16 cellular contexts compared by ENCODE assay signal in the genomic region with DNA sequence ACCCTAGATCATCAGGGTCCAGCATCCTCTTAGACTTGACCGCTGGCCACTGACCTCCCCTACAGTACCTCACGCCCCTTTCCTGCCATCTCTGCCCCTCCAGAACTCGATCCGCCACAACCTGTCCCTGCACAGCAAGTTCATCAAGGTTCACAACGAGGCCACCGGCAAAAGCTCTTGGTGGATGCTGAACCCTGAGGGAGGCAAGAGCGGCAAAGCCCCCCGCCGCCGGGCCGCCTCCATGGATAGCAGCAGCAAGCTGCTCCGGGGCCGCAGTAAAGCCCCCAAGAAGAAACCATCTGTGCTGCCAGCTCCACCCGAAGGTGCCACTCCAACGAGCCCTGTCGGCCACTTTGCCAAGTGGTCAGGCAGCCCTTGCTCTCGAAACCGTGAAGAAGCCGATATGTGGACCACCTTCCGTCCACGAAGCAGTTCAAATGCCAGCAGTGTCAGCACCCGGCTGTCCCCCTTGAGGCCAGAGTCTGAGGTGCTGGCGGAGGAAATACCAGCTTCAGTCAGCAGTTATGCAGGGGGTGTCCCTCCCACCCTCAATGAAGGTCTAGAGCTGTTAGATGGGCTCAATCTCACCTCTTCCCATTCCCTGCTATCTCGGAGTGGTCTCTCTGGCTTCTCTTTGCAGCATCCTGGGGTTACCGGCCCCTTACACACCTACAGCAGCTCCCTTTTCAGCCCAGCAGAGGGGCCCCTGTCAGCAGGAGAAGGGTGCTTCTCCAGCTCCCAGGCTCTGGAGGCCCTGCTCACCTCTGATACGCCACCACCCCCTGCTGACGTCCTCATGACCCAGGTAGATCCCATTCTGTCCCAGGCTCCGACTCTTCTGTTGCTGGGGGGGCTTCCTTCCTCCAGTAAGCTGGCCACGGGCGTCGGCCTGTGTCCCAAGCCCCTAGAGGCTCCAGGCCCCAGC. TPM values are rescaled to one million over a fixed set of nuclear protein-coding genes. Genes with fewer than 3 reads are reported as not detected.
A peak's percentile ranks its signal among the peaks of the same experiment; 100 is the strongest.
DNase-seq lines count a peak whose midpoint lies in the region; ATAC-seq, FAIRE-seq and TF ChIP-seq lines count a peak whose summit lies in the region.
"Had no signal": no experiment of that assay in that cellular context is flagged by ENCODE, and none has a peak within 500 bp of the region (broad histone marks: within the 10 kb centered on the region; RNA-seq: fewer than 3 reads in every experiment).

No MANE protein-coding gene starts in this region.

- no peak overlapping the region for H3K9ac ChIP-seq in iPS-20b (ENCODE audit: low read depth, low read length)
- H3K9ac ChIP-seq: parathyroid adenoma had no signal

- BruUV-seq in Caco-2 (replicated peaks; lab: Mats Ljungman, UMichigan) = no TSS peak

- H3K4me3 ChIP-seq in Caco-2 (ENCODE audit: low read depth, low read length) (no peak overlapping the region), iPS-20b (ENCODE audit: low read length) (peak overlapping the region; percentile 56; the same call in 1 of the 2 replicates), pancreas (no peak overlapping the region)
- H3K4me3 ChIP-seq: heart right ventricle, lower lobe of right lung, SK-N-MC, stomach had no signal

- no peaks in the 10 kb centered on the region for H3K9me3 ChIP-seq in Caco-2
- no peaks in the 10 kb centered on the region for H3K9me3 ChIP-seq in iPS-20b (ENCODE audit: insufficient read depth, low read depth, low read length)
- H3K9me3 ChIP-seq in pancreas = no peaks in the 10 kb centered on the region
- H3K9me3 ChIP-seq: heart right ventricle, lower lobe of right lung, stomach had no signal

- H3K9me3 Mint-ChIP-seq in Caco-2 (ENCODE audit: unreplicated experiment) = no peaks in the 10 kb centered on the region
- no peaks in the 10 kb centered on the region for H3K9me3 Mint-ChIP-seq in IgD-negative memory B cell

- H3K36me3 ChIP-seq in Caco-2 (ENCODE audit: control insufficient read depth, insufficient read depth, low read length) (no peaks in the 10 kb centered on the region), iPS-20b (ENCODE audit: insufficient read depth, low read depth, low read length) (peaks cover 4% of the 10 kb centered on the region; the same call in 1 of the 2 replicates), pancreas (no peaks in the 10 kb centered on the region)
- H3K36me3 ChIP-seq: lower lobe of right lung had no signal

- 63 to 86% methylated on average over 31 of the region's 31 CpGs for WGBS in pancreas, 2 donors

- H3K4me1 Mint-ChIP-seq in Caco-2 (ENCODE audit: low read depth, unreplicated experiment) (peaks cover 13% of the 10 kb centered on the region), IgD-negative memory B cell (peaks cover 26 to 36% (median 31%) of the 10 kb centered on the region in 3 donors)

- no peak for ATAC-seq in pancreas
- ATAC-seq: heart right ventricle, lower lobe of right lung had no signal

- no peaks in the 10 kb centered on the region for H3K27me3 Mint-ChIP-seq in Caco-2 (ENCODE audit: insufficient read depth, unreplicated experiment)
- peaks cover 3% of the 10 kb centered on the region for H3K27me3 Mint-ChIP-seq in IgD-negative memory B cell

- DNase-seq in Caco-2 (peak in 1 of 2 experiments; percentile 27), pancreas (no peak), ureter (ENCODE audit: low spot score) (no peak), NCI-H1048 (lab: John Stamatoyannopoulos, UW) (no peak)
- DNase-seq: heart right ventricle, KG1, lower lobe of right lung, NCI-H1930, stomach had no signal

- H3K36me3 Mint-ChIP-seq in Caco-2 (ENCODE audit: insufficient read depth, unreplicated experiment) = no peaks in the 10 kb centered on the region
- no peaks in the 10 kb centered on the region for H3K36me3 Mint-ChIP-seq in IgD-negative memory B cell

- intact Hi-C loops in Caco-2 (cut with micrococcal nuclease; ENCODE audit: unreplicated experiment) (no loop called here), pancreas (cut with DNase I) (no loop called here)

- TF ChIP-seq CTCF in Caco-2 (IDR thresholded peaks at IDR 0.05; ENCODE audit: insufficient read depth in 1 of 2, low read depth in 1 of 2, low read length in 1 of 2, severe bottlenecking in 1 of 2, unreplicated experiment in 1 of 2) (peak in 1 of 2 experiments; percentile 29), pancreas (IDR thresholded peaks at IDR 0.05) (no peak)

- POLR2A ChIA-PET in Caco-2 (lab: Charles Lee) = interaction anchor here (1.5 kb wide), 1 partner anchor 18 kb away, joined by 8 read pairs; a partner anchor contains a TSS

- FAIRE-seq in pancreas (lab: Jason Lieb, UNC) = no peak
- FAIRE-seq: endometrium had no signal

- CTCF ChIA-PET in Caco-2 (lab: Charles Lee) = interaction anchor here (1.0 kb wide), 1 partner anchor 18 kb away, joined by 4 read pairs; a partner anchor contains a TSS

- H3K27ac Mint-ChIP-seq in Caco-2 (ENCODE audit: unreplicated experiment) (peak overlapping the region; percentile 42), IgD-negative memory B cell (peak overlapping the region in 2 of 3 donors; percentile 80 to 95)

- no peaks in the 10 kb centered on the region for H3K27me3 ChIP-seq in Caco-2 (replicated peaks; ENCODE audit: control insufficient read depth, insufficient read depth, low read length)
- peaks cover 33% of the 10 kb centered on the region for H3K27me3 ChIP-seq in iPS-20b (ENCODE audit: insufficient read depth, low read length)
- H3K27me3 ChIP-seq in pancreas = peaks cover 0 to 3% (median 0%) of the 10 kb centered on the region in 4 donors
- H3K27me3 ChIP-seq: stomach had no signal

- H3K4me3 Mint-ChIP-seq in Caco-2 (ENCODE audit: unreplicated experiment) (no peak overlapping the region), IgD-negative memory B cell (peak overlapping the region in 1 of 4 donors; percentile 28)

- H3K27ac ChIP-seq in iPS-20b (ENCODE audit: low read length) (no peak overlapping the region), pancreas (no peak overlapping the region)
- H3K27ac ChIP-seq: heart right ventricle, lower lobe of right lung, parathyroid adenoma, stomach had no signal

- H3K4me1 ChIP-seq in Caco-2 (peaks cover 5% of the 10 kb centered on the region), iPS-20b (ENCODE audit: insufficient read depth, low read length) (peaks cover 35% of the 10 kb centered on the region), pancreas (no peaks in the 10 kb centered on the region)

RNA-seq across cellular contexts. Expression of a gene that starts 5.2 kb away (rescaled TPM):
- total RNA-seq in Caco-2 (2022) (13.7 and 17.4 TPM in 2 replicates), pancreas (10 to 100 TPM in 5 of 6 donors, 1 to 10 TPM in 1; 8.9 to 20.0 (median 14.6) TPM), ureter (18.9 TPM)
- polyA plus RNA-seq in IgD-negative memory B cell (2.4 TPM), pancreas (1 to 10 TPM; 7.5 to 8.5 TPM)

RNA-seq across cellular contexts. Expression of a gene that starts 5.7 kb away (rescaled TPM):
- total RNA-seq in Caco-2 (2022) = 1.5 TPM in 1 of 2 replicates, not detected in the other
- polyA plus RNA-seq in IgD-negative memory B cell = 1.5 TPM
- total RNA-seq in pancreas = not detected
- polyA plus RNA-seq in pancreas = not detected
- total RNA-seq in ureter = not detected
- total RNA-seq: astrocyte, H4, heart right ventricle, lower lobe of right lung, stomach had no signal
- polyA plus RNA-seq: heart right ventricle had no signal

RNA-seq across cellular contexts. Expression of a gene that starts 10.5 kb away (rescaled TPM):
- 5.1 and 9.6 TPM in 2 replicates for total RNA-seq in Caco-2 (2022)
- 754 TPM for polyA plus RNA-seq in IgD-negative memory B cell
- 1 to 10 TPM in 4 of 6 donors, under 1 TPM in 2; 0.19 to 4.4 (median 1.8) TPM for total RNA-seq in pancreas
- polyA plus RNA-seq in pancreas = 1 to 10 TPM; 1.1 to 1.3 TPM
- 5.6 TPM for total RNA-seq in ureter
- total RNA-seq: H4 had no signal

RNA-seq across cellular contexts. Expression of a gene that starts 17.6 kb away (rescaled TPM):
- total RNA-seq in Caco-2 (2022) = 44.1 and 55.4 TPM in 2 replicates
- 13.1 TPM for polyA plus RNA-seq in IgD-negative memory B cell
- total RNA-seq in pancreas = 10 to 100 TPM; 12.2 to 25.7 (median 18.8) TPM
- polyA plus RNA-seq in pancreas = 10 to 100 TPM; 12.8 to 15.9 TPM
- 71.4 TPM for total RNA-seq in ureter

RNA-seq across cellular contexts. Expression of a gene that starts 32.7 kb away (rescaled TPM):
- 88.0 and 89.0 TPM in 2 replicates for total RNA-seq in Caco-2 (2022)
- 2.3 TPM for polyA plus RNA-seq in IgD-negative memory B cell
- total RNA-seq in pancreas = 10 to 100 TPM; 17.1 to 31.3 (median 23.5) TPM
- 10 to 100 TPM in 1 of 2 donors, 1 to 10 TPM in 1; 9.8 to 16.1 TPM for polyA plus RNA-seq in pancreas
- total RNA-seq in ureter = 82.4 TPM
